Comparison of ENCODE assay signal across 14 cellular contexts in genomic region chr10:75266945-75267344, GRCh38. TPM values are rescaled to one million over a fixed set of nuclear protein-coding genes. Genes with fewer than 3 reads are reported as not detected.
DNase-seq lines count a peak whose midpoint lies in the region; ATAC-seq and TF ChIP-seq lines count a peak whose summit lies in the region.
"Had no signal": no experiment of that assay in that cellular context is flagged by ENCODE, and none has a peak within 500 bp of the region (broad histone marks: within the 10 kb centered on the region; RNA-seq: fewer than 3 reads in every experiment).

No MANE protein-coding gene starts in this region.

- WGBS in neuronal stem cell (ENCODE audit: extremely low coverage in 2 of 2, insufficient read length in 2 of 2, insufficient replicate concordance in 1 of 2), 2 donors, result no CpG with 5 or more reads among the region's 5 CpGs

- no peak overlapping the region for H3K27ac ChIP-seq in fibroblast of lung (ENCODE audit: insufficient read depth, low read length)
- H3K27ac ChIP-seq in neuronal stem cell (replicated peaks; ENCODE audit: low read length), result no peak overlapping the region
- H3K27ac ChIP-seq: A549, BLaER1 had no signal

- H2BK120ac ChIP-seq in neuronal stem cell (ENCODE audit: low read depth, low read length), result no peak overlapping the region

- DNase-seq in HCEC 1CT (peak; percentile 64), adipocyte (ENCODE audit: low read depth) (peak; percentile 11), fibroblast of lung (ENCODE audit: low read depth in 2 of 2) (peak; percentile 11 to 74), neuronal stem cell (ENCODE audit: low spot score) (no peak), NCI-H187 (lab: John Stamatoyannopoulos, UW) (no peak), GOT3 (lab: John Stamatoyannopoulos, UW) (no peak), Right ventricle myocardium inferior (ENCODE audit: missing footprints) (no peak)
- DNase-seq: AML-193; Caco-2; CD8-positive, alpha-beta memory T cell; DND-41; GF-D8 had no signal

- no peak for ATAC-seq in Right ventricle myocardium inferior
- ATAC-seq: A549 had no signal

- no peak overlapping the region for H2BK15ac ChIP-seq in neuronal stem cell (ENCODE audit: low read length)

- no peaks in the 10 kb centered on the region for H3K79me2 ChIP-seq in fibroblast of lung (ENCODE audit: control insufficient read depth, insufficient read depth, low read length)

- no peaks in the 10 kb centered on the region for H4K20me1 ChIP-seq in fibroblast of lung (ENCODE audit: control insufficient read depth, extremely low read depth, insufficient read depth, low read length)
- H4K20me1 ChIP-seq: BLaER1 had no signal

- H3K27me3 ChIP-seq in adipocyte (replicated peaks; ENCODE audit: control insufficient read depth, insufficient read depth, low read length) (peaks cover 27% of the 10 kb centered on the region), fibroblast of lung (ENCODE audit: control insufficient read depth, insufficient read depth, low read length) (no peaks in the 10 kb centered on the region), neuronal stem cell (ENCODE audit: control insufficient read depth in 3 of 3, insufficient read depth in 3 of 3, low read depth in 1 of 3, low read length in 3 of 3) (no peaks in the 10 kb centered on the region)
- H3K27me3 ChIP-seq: BLaER1 had no signal

- H3K23ac ChIP-seq in neuronal stem cell (ENCODE audit: low read depth, low read length, poor library complexity), result no peak overlapping the region

- H3K4me3 ChIP-seq in adipocyte (ENCODE audit: low read length) (no peak overlapping the region), fibroblast of lung (replicated peaks in 1 of 4; ENCODE audit: control extremely low read depth in 1 of 4, insufficient read depth in 1 of 4, low read depth in 3 of 4, low read length in 4 of 4) (no peak overlapping the region), neuronal stem cell (ENCODE audit: low read length in 2 of 2) (no peak overlapping the region)
- H3K4me3 ChIP-seq: A549, BLaER1 had no signal

- peaks cover 4% of the 10 kb centered on the region for H3K4me1 ChIP-seq in adipocyte (ENCODE audit: control insufficient read depth, insufficient read depth, low read length)
- H3K4me1 ChIP-seq in fibroblast of lung (ENCODE audit: control insufficient read depth, extremely low read depth, insufficient read depth, low read length), result no peaks in the 10 kb centered on the region
- no peaks in the 10 kb centered on the region for H3K4me1 ChIP-seq in neuronal stem cell (ENCODE audit: control insufficient read depth in 2 of 2, insufficient read depth in 1 of 2, low read depth in 1 of 2, low read length in 2 of 2)
- H3K4me1 ChIP-seq: A549, BLaER1 had no signal

- H3K79me1 ChIP-seq in neuronal stem cell (ENCODE audit: low read depth, low read length), result no peaks in the 10 kb centered on the region

- intact Hi-C loops in Right ventricle myocardium inferior (cut with DNase I), result no loop called here

- H3K9ac ChIP-seq in adipocyte (ENCODE audit: low read length) (no peak overlapping the region), fibroblast of lung (ENCODE audit: insufficient read depth, low read length) (no peak overlapping the region), neuronal stem cell (ENCODE audit: low read depth, low read length, poor library complexity) (no peak overlapping the region)
- H3K9ac ChIP-seq: BLaER1 had no signal

- H2AK5ac ChIP-seq in neuronal stem cell (ENCODE audit: low read depth, low read length), result no peak overlapping the region

- H3K4me2 ChIP-seq in fibroblast of lung (ENCODE audit: extremely low read depth, insufficient read depth, low read length), result no peak overlapping the region
- no peak overlapping the region for H3K4me2 ChIP-seq in neuronal stem cell (ENCODE audit: insufficient read depth, low read length, poor library complexity, severe bottlenecking)
- H3K4me2 ChIP-seq: A549, BLaER1 had no signal

- no peak overlapping the region for H2AFZ ChIP-seq in fibroblast of lung (ENCODE audit: low read length)
- H2AFZ ChIP-seq in neuronal stem cell (ENCODE audit: low read length), result no peak overlapping the region

- no peak overlapping the region for H2BK5ac ChIP-seq in neuronal stem cell (ENCODE audit: low read length)

- no peak for TF ChIP-seq CTCF in fibroblast of lung (conservative IDR thresholded peaks at IDR 0.05 in 1 of 2, IDR thresholded peaks at IDR 0.05 in 1 of 2; ENCODE audit: low read depth in 1 of 2, low read length in 2 of 2)

- no peak overlapping the region for H3K14ac ChIP-seq in neuronal stem cell (ENCODE audit: low read length)

- H3K4ac ChIP-seq in neuronal stem cell (ENCODE audit: low read length), result no peak overlapping the region

- H4K8ac ChIP-seq in neuronal stem cell (ENCODE audit: low read depth, low read length), result no peak overlapping the region

- H3K36me3 ChIP-seq in adipocyte (ENCODE audit: control insufficient read depth, insufficient read depth, low read length, severe bottlenecking), result no peaks in the 10 kb centered on the region
- no peaks in the 10 kb centered on the region for H3K36me3 ChIP-seq in fibroblast of lung (ENCODE audit: control insufficient read depth, insufficient read depth, low read length)
- no peaks in the 10 kb centered on the region for H3K36me3 ChIP-seq in neuronal stem cell (replicated peaks in 1 of 2; ENCODE audit: control insufficient read depth in 2 of 2, insufficient read depth in 2 of 2, low read length in 2 of 2)
- H3K36me3 ChIP-seq: BLaER1 had no signal

- H3K9me3 ChIP-seq in adipocyte (ENCODE audit: control insufficient read depth, low read length) (peaks cover 5% of the 10 kb centered on the region), fibroblast of lung (ENCODE audit: control insufficient read depth, insufficient read depth, low read depth, low read length) (no peaks in the 10 kb centered on the region), neuronal stem cell (replicated peaks in 1 of 2; ENCODE audit: control insufficient read depth in 2 of 2, insufficient read depth in 1 of 2, low read depth in 1 of 2, low read length in 2 of 2) (peaks cover 0 to 4% of the 10 kb centered on the region in 2 donors)
- H3K9me3 ChIP-seq: A549, BLaER1, Caco-2 had no signal

- no peak overlapping the region for H3K18ac ChIP-seq in neuronal stem cell (ENCODE audit: low read length)

- no peak overlapping the region for H2BK12ac ChIP-seq in neuronal stem cell (ENCODE audit: low read length)

- no peak overlapping the region for H4K91ac ChIP-seq in neuronal stem cell (ENCODE audit: low read depth, low read length, poor library complexity)

RNA-seq across cellular contexts. Expression of gene COMTD1, which starts 31.2 kb away (rescaled TPM):
- 5.6 and 8.3 TPM in 2 replicates for total RNA-seq in fibroblast of lung
- 2.0 and 2.8 TPM in 2 replicates for polyA plus RNA-seq in fibroblast of lung
- 10.7 and 12.1 TPM in 2 replicates for polyA plus RNA-seq in fibroblast of lung (2012)
- polyA minus RNA-seq in fibroblast of lung (ENCODE audit: low replicate concordance), result 0.41 and 1.3 TPM in 2 replicates
- 3.8 TPM for polyA plus RNA-seq in neuronal stem cell (2013, experiment 1 of 2)
- polyA plus RNA-seq in neuronal stem cell (2013, experiment 2 of 2), result 3.8 TPM
- 32.3 TPM for total RNA-seq in Right ventricle myocardium inferior

RNA-seq across cellular contexts. Expression of gene VDAC2, which starts 56.3 kb away (rescaled TPM):
- total RNA-seq in fibroblast of lung (145 and 151 TPM in 2 replicates), Right ventricle myocardium inferior (470 TPM)
- 208 and 225 TPM in 2 replicates for polyA plus RNA-seq in fibroblast of lung
- polyA plus RNA-seq in fibroblast of lung (2012), result 217 and 249 TPM in 2 replicates
- polyA minus RNA-seq in fibroblast of lung (ENCODE audit: low replicate concordance), result 38.6 and 41.2 TPM in 2 replicates
- polyA plus RNA-seq in neuronal stem cell (2013, experiment 1 of 2), result 164 TPM
- polyA plus RNA-seq in neuronal stem cell (2013, experiment 2 of 2), result 167 TPM

Comparison
In these comparisons a context has a peak if more than half of its experiments do, and no peak if none do; other contexts are left out.
1. DNase-seq: peak in HCEC 1CT (single experiment), adipocyte (single experiment) and fibroblast of lung (2 of 2); none in neuronal stem cell (single experiment), NCI-H187 (0 of 2), GOT3 (single experiment) and Right ventricle myocardium inferior (single experiment).